Comparison of ENCODE assay signal across 1 cellular context in the genomic region with DNA sequence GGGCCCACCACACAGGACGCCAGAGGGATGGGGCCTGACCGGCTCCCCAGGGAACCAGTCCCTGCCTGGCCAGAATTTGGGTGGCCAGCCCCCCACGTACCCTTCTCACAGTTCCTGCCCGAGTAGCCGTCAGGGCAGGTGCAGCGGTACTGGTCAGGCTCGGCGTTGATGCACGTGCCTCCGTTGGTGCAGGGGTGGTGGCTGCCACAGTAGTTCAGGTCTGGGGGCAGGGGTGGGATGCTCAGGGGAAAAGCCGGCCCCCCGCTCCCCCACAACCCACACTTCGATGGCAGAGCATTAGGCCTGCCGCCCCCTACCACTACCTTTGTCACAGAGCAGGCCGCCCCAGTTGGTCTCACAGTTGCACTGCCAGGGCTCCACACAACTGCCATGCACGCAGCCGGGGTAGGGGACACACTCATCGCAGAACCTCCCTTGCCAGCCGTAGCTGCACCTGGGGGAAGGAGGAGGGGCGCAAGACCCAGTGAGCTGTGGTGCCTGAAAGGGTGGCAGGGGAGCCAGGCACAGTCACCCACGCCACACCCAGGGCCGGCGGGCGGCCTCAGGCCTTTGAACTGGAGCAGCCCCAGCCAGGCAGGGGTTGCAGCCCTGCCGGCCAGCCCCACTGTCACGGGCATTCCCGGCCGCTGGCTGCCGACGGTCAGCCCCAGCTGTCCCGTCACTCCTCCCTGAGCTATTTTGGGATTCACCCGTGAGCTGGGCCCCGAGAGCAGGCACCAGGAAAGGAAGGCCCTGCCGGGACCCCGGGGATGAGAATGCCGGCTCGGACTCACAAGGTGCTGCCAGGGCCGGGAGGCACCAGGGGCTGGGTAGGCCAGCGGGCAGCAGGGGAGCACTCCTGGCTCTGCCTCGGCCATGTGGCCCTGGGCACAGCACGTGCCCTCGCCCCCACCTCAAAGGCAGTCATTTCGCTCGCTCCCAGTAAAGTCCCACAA.
TF ChIP-seq lines count a peak whose summit lies in the region.

No MANE protein-coding gene starts in this region.

TF ChIP-seq in HEK293, 187 proteins besides CTCF, POLR2A, EP300 and RAD21 (continued from another document):
- TF ChIP-seq ATF2 (tag by site-specific recombination; IDR thresholded peaks at IDR 0.05; ENCODE audit: low read depth) (no peak), ZNF654 (tag by site-specific recombination; IDR thresholded peaks at IDR 0.05; ENCODE audit: low read depth) (no peak), HIC1 (tag by site-specific recombination; IDR thresholded peaks at IDR 0.05) (0 out of 2 replicates have a peak, but pooled peaks have one; percentile 15), OSR2 (tag by site-specific recombination; IDR thresholded peaks at IDR 0.05) (no peak), ZNF600 (tag by site-specific recombination; IDR thresholded peaks at IDR 0.05) (0 out of 2 replicates have a peak, but pooled peaks have one; percentile 25), ZNF707 (tag by site-specific recombination; IDR thresholded peaks at IDR 0.05) (no peak), ZNF530 (tag by site-specific recombination; IDR thresholded peaks at IDR 0.05; ENCODE audit: low read depth) (no peak), ZNF223 (tag by site-specific recombination; IDR thresholded peaks at IDR 0.05) (no peak), ZNF426 (tag by site-specific recombination; IDR thresholded peaks at IDR 0.05) (no peak)
